Comparison of ENCODE assay signal across 11 cellular contexts in genomic region chr6:90406142-90406794, GRCh38.
A peak's percentile ranks its signal among the peaks of the same experiment; 100 is the strongest.
DNase-seq lines count a peak whose midpoint lies in the region; ATAC-seq, FAIRE-seq and TF ChIP-seq lines count a peak whose summit lies in the region.
"Had no signal": no experiment of that assay in that cellular context is flagged by ENCODE, and none has a peak within 500 bp of the region (broad histone marks: within the 10 kb centered on the region; RNA-seq: fewer than 3 reads in every experiment).

No MANE protein-coding gene starts in this region.

- CTCF ChIA-PET in naive thymus-derived CD4-positive, alpha-beta T cell (lab: Charles Lee) = interaction anchor here (0.6 kb wide), 1 partner anchor 322 kb away, joined by 3 read pairs; no protein-coding TSS in a partner anchor

- H3K79me2 ChIP-seq in astrocyte (ENCODE audit: insufficient read depth, low read length) = no peaks in the 10 kb centered on the region
- no peaks in the 10 kb centered on the region for H3K79me2 ChIP-seq in osteoblast (ENCODE audit: insufficient read depth, low read length)

- H3K27ac ChIP-seq in astrocyte (ENCODE audit: low read depth, low read length) (no peak overlapping the region), osteoblast (ENCODE audit: low read depth, low read length) (no peak overlapping the region)
- no peak overlapping the region for H3K27ac ChIP-seq in naive thymus-derived CD4-positive, alpha-beta T cell (ENCODE audit: low read depth, low read length)
- H3K27ac ChIP-seq: gastroesophageal sphincter had no signal

- no peaks in the 10 kb centered on the region for H3K27me3 Mint-ChIP-seq in astrocyte (ENCODE audit: low read depth, unreplicated experiment)
- no peaks in the 10 kb centered on the region for H3K27me3 Mint-ChIP-seq in naive thymus-derived CD4-positive, alpha-beta T cell

- H2AFZ ChIP-seq in astrocyte (ENCODE audit: low read depth, low read length) = no peak overlapping the region
- H2AFZ ChIP-seq in osteoblast (ENCODE audit: low read length) = no peak overlapping the region

- peak; percentile 80 for DNase-seq in ELR (ENCODE audit: low read depth)
- peak; percentile 32 for DNase-seq in LoVo (ENCODE audit: low spot score)
- peak; percentile 78 for DNase-seq in astrocyte (ENCODE audit: low read depth)
- DNase-seq in osteoblast (ENCODE audit: insufficient read length, low spot score, missing footprints) = peak; percentile 90
- DNase-seq in dedifferentiated amniotic fluid mesenchymal stem cell (ENCODE audit: extremely low spot score) = no peak
- DNase-seq in naive thymus-derived CD4-positive, alpha-beta T cell = no peak
- no peak for DNase-seq in COLO668 (lab: John Stamatoyannopoulos, UW; ENCODE audit: unreplicated experiment)
- DNase-seq: activated effector memory CD4-positive, alpha-beta T cell treated with Interleukin-2 at 50 U/mL for 16 hours; naive thymus-derived CD8-positive, alpha-beta T cell; stimulated activated CD4-positive, alpha-beta T cell treated with anti-CD3 and anti-CD28 coated beads, Interleukin-4, amount 100 ng/mL, for 1 hour had no signal

- H4K20me1 ChIP-seq in astrocyte (ENCODE audit: insufficient read depth, low read length) (no peaks in the 10 kb centered on the region), osteoblast (ENCODE audit: insufficient read depth, low read length) (no peaks in the 10 kb centered on the region)

- peaks cover 2% of the 10 kb centered on the region for H3K9me3 Mint-ChIP-seq in astrocyte (ENCODE audit: unreplicated experiment)
- peaks cover 0 to 5% (median 0%) of the 10 kb centered on the region in 11 donors for H3K9me3 Mint-ChIP-seq in naive thymus-derived CD4-positive, alpha-beta T cell
- H3K9me3 Mint-ChIP-seq: naive thymus-derived CD8-positive, alpha-beta T cell had no signal

- intact Hi-C loops in naive thymus-derived CD4-positive, alpha-beta T cell (cut with micrococcal nuclease) = loop anchor here in 1 of 2 donors (1.0 kb wide), 1 partner anchor 8 kb away; no protein-coding TSS in a partner anchor

- FAIRE-seq in astrocyte (lab: Jason Lieb, UNC) = no peak

- H3K27ac Mint-ChIP-seq in astrocyte (ENCODE audit: unreplicated experiment) = peak overlapping the region; percentile 69
- H3K27ac Mint-ChIP-seq in naive thymus-derived CD4-positive, alpha-beta T cell = peak overlapping the region in 3 of 9 donors; percentile 13 to 79 (median 51)

- ATAC-seq in naive thymus-derived CD4-positive, alpha-beta T cell = no peak
- ATAC-seq: gastroesophageal sphincter; naive thymus-derived CD8-positive, alpha-beta T cell had no signal

- H3K9me3 ChIP-seq in astrocyte (ENCODE audit: insufficient read depth, low read depth, low read length) (no peaks in the 10 kb centered on the region), osteoblast (ENCODE audit: low read depth, low read length) (no peaks in the 10 kb centered on the region)
- H3K9me3 ChIP-seq in naive thymus-derived CD4-positive, alpha-beta T cell (ENCODE audit: control insufficient read depth in 2 of 3, low read length in 3 of 3) = no peaks in the 10 kb centered on the region
- H3K9me3 ChIP-seq: gastroesophageal sphincter had no signal

- peaks cover 40% of the 10 kb centered on the region for H3K4me1 Mint-ChIP-seq in astrocyte (ENCODE audit: low read depth, unreplicated experiment)
- H3K4me1 Mint-ChIP-seq in naive thymus-derived CD4-positive, alpha-beta T cell = peaks cover 17 to 65% (median 25%) of the 10 kb centered on the region in 7 donors

- H3K4me1 ChIP-seq in astrocyte (ENCODE audit: insufficient read depth, low read length) (peaks cover 26% of the 10 kb centered on the region), osteoblast (ENCODE audit: insufficient read depth, low read length) (peaks cover 5% of the 10 kb centered on the region)
- peaks cover 17 to 43% of the 10 kb centered on the region in 2 donors for H3K4me1 ChIP-seq in naive thymus-derived CD4-positive, alpha-beta T cell (ENCODE audit: control insufficient read depth in 2 of 2, insufficient read depth in 2 of 2, low read length in 2 of 2)
- H3K4me1 ChIP-seq: gastroesophageal sphincter had no signal

- peak overlapping the region; percentile 30 for H3K4me2 ChIP-seq in astrocyte (ENCODE audit: low read length)
- H3K4me2 ChIP-seq in osteoblast (ENCODE audit: insufficient read depth, low read length) = no peak overlapping the region

- H3K27me3 ChIP-seq in astrocyte (ENCODE audit: insufficient read depth, low read length) (no peaks in the 10 kb centered on the region), osteoblast (ENCODE audit: insufficient read depth, low read length) (peaks cover 3% of the 10 kb centered on the region)
- H3K27me3 ChIP-seq in naive thymus-derived CD4-positive, alpha-beta T cell (ENCODE audit: control insufficient read depth in 2 of 2, insufficient read depth in 2 of 2, low read length in 2 of 2) = no peaks in the 10 kb centered on the region
- H3K27me3 ChIP-seq: gastroesophageal sphincter had no signal

- H3K36me3 ChIP-seq in astrocyte (ENCODE audit: insufficient read depth, low read length) (no peaks in the 10 kb centered on the region), osteoblast (ENCODE audit: insufficient read depth, low read length) (no peaks in the 10 kb centered on the region)
- H3K36me3 ChIP-seq in naive thymus-derived CD4-positive, alpha-beta T cell (ENCODE audit: control insufficient read depth in 2 of 3, insufficient read depth in 3 of 3, low read length in 3 of 3) = no peaks in the 10 kb centered on the region
- H3K36me3 ChIP-seq: gastroesophageal sphincter had no signal

- POLR2A ChIA-PET in naive thymus-derived CD4-positive, alpha-beta T cell (lab: Charles Lee) = interaction anchor here (1.0 to 1.1 kb wide), 2 partner anchors 8 to 55 kb away, joined by 3 to 4 read pairs; no protein-coding TSS in a partner anchor

- H3K4me3 Mint-ChIP-seq in astrocyte (ENCODE audit: unreplicated experiment) = no peak overlapping the region
- peak overlapping the region in 1 of 10 donors; percentile 20 for H3K4me3 Mint-ChIP-seq in naive thymus-derived CD4-positive, alpha-beta T cell

- H3K36me3 Mint-ChIP-seq in astrocyte (ENCODE audit: low read depth, unreplicated experiment) = no peaks in the 10 kb centered on the region
- peaks cover 0 to 4% (median 0%) of the 10 kb centered on the region in 5 donors for H3K36me3 Mint-ChIP-seq in naive thymus-derived CD4-positive, alpha-beta T cell
- H3K36me3 Mint-ChIP-seq: naive thymus-derived CD8-positive, alpha-beta T cell had no signal

- no peak overlapping the region for H3K9ac ChIP-seq in astrocyte (ENCODE audit: low read length)

- H3K4me3 ChIP-seq in astrocyte (ENCODE audit: insufficient read depth, low read depth, low read length) (no peak overlapping the region), osteoblast (ENCODE audit: insufficient read depth, low read length) (no peak overlapping the region)
- no peak overlapping the region for H3K4me3 ChIP-seq in naive thymus-derived CD4-positive, alpha-beta T cell (ENCODE audit: low read length)
- H3K4me3 ChIP-seq: gastroesophageal sphincter had no signal

- no peak for TF ChIP-seq CTCF in astrocyte (IDR thresholded peaks at IDR 0.05; ENCODE audit: insufficient read depth, low read depth, low read length)
- TF ChIP-seq CTCF in osteoblast (IDR thresholded peaks at IDR 0.05; ENCODE audit: extremely low read depth, low read depth, low read length) = no peak

Comparison
In these comparisons a context has a peak if more than half of its experiments do, and no peak if none do; other contexts are left out.
1. DNase-seq: peak in ELR (single experiment), LoVo (single experiment), astrocyte (single experiment) and osteoblast (single experiment); none in dedifferentiated amniotic fluid mesenchymal stem cell (single experiment), naive thymus-derived CD4-positive, alpha-beta T cell (0 of 9) and COLO668 (single experiment).